Comparison of ENCODE assay signal across 8 cellular contexts in genomic region chr20:34824861-34825529, GRCh38. TPM values are rescaled to one million over a fixed set of nuclear protein-coding genes. Genes with fewer than 3 reads are reported as not detected.
DNase-seq lines count a peak whose midpoint lies in the region; ATAC-seq and TF ChIP-seq lines count a peak whose summit lies in the region.

No MANE protein-coding gene starts in this region.

- H3K27me3 Mint-ChIP-seq in neural crest cell (ENCODE audit: low read depth), result peaks cover 2% of the 10 kb centered on the region

- peak overlapping the region; percentile 99 for H3K4me3 Mint-ChIP-seq in neural crest cell

- H3K27me3 ChIP-seq in stomach, result no peaks in the 10 kb centered on the region

- no peaks in the 10 kb centered on the region for H3K9me3 ChIP-seq in stomach

- ATAC-seq in GM19328 (IDR thresholded peaks at IDR 0.05; ENCODE audit: unreplicated experiment) (peak; percentile 61), HG03469 (IDR thresholded peaks at IDR 0.05; ENCODE audit: unreplicated experiment) (peak; percentile 43)

- no peak for TF ChIP-seq CTCF in foreskin fibroblast (IDR thresholded peaks at IDR 0.05; ENCODE audit: low read depth, low read length)
- TF ChIP-seq CTCF in neural crest cell (conservative IDR thresholded peaks at IDR 0.05), result peak; percentile 27
- TF ChIP-seq CTCF in stomach (IDR thresholded peaks at IDR 0.05), result no peak

- peak in 12 of 14 donors; percentile 30 to 77 (median 58) for DNase-seq in C1 segment of cervical spinal cord (lab: John Stamatoyannopoulos, UW)
- peak; percentile 56 for DNase-seq in RPMI7951 (ENCODE audit: low read depth)
- peak; percentile 89 for DNase-seq in activated effector memory CD4-positive, alpha-beta T cell treated with anti-CD3 and anti-CD28 coated beads, Interleukin-2, amount 50 U/mL, for 16 hours
- peak; percentile 26 to 74 for DNase-seq in foreskin fibroblast
- DNase-seq in neural crest cell (ENCODE audit: low read depth, low spot score), result peak; percentile 59
- peak; percentile 61 for DNase-seq in stomach

- H3K4me1 ChIP-seq in stomach, result peaks cover 30 to 54% (median 42%) of the 10 kb centered on the region in 4 donors

- WGBS in stomach, 5 donors, result 0 to 2% (median 0%) methylated on average over 22 to 67 of the region's 67 CpGs

- H3K27ac ChIP-seq in stomach, result peak overlapping the region; percentile 85 to 99 (median 97)

- TF ChIP-seq POLR2A in stomach (IDR thresholded peaks at IDR 0.05), result no peak

- H3K9me3 Mint-ChIP-seq in neural crest cell, result no peaks in the 10 kb centered on the region

- H3K4me3 ChIP-seq in foreskin fibroblast (ENCODE audit: low read depth in 1 of 2, low read length in 2 of 2) (peak overlapping the region; percentile 84 to 99), stomach (peak overlapping the region; percentile 85 to 95 (median 92))

- no peak for TF ChIP-seq EP300 in stomach (IDR thresholded peaks at IDR 0.05)

- intact Hi-C loops in stomach (cut with DNase I; ENCODE audit: low total_unique reads), result no loop called here

- peak overlapping the region; percentile 99 for H3K27ac Mint-ChIP-seq in neural crest cell (ENCODE audit: unreplicated experiment)

- no peaks in the 10 kb centered on the region for H3K36me3 ChIP-seq in stomach

- H3K36me3 Mint-ChIP-seq in neural crest cell (ENCODE audit: low read depth), result peaks cover 7% of the 10 kb centered on the region

- H3K4me1 Mint-ChIP-seq in neural crest cell, result peaks cover 39% of the 10 kb centered on the region

RNA-seq across cellular contexts. Expression of gene NCOA6, which starts 0.5 kb away (rescaled TPM):
- total RNA-seq in RPMI7951 (2014; rRNA removed; shearing (Covaris generic)), result 9.1 and 10.9 TPM in 2 replicates
- total RNA-seq in neural crest cell, result 76.0 and 79.5 TPM in 2 replicates
- 10 to 100 TPM in 4 of 5 donors, 1 to 10 TPM in 1; 9.7 to 63.8 (median 29.2) TPM for total RNA-seq in stomach
- 10 to 100 TPM; 13.6 to 21.0 (median 15.2) TPM for polyA plus RNA-seq in stomach

RNA-seq across cellular contexts. Expression of gene GGT7, which starts 47.7 kb away (rescaled TPM):
- total RNA-seq in RPMI7951 (2014; rRNA removed; shearing (Covaris generic)), result 3.9 and 4.1 TPM in 2 replicates
- total RNA-seq in neural crest cell (64.1 and 67.7 TPM in 2 replicates), stomach (10 to 100 TPM; 10.5 to 29.0 (median 19.2) TPM)
- 10 to 100 TPM in 1 of 3 donors, 1 to 10 TPM in 2; 4.1 to 12.8 (median 8.4) TPM for polyA plus RNA-seq in stomach

RNA-seq across cellular contexts. Expression of gene ACSS2, which starts 51.4 kb away (rescaled TPM):
- total RNA-seq in RPMI7951 (2014; rRNA removed; shearing (Covaris generic)), result 46.1 and 48.2 TPM in 2 replicates
- total RNA-seq in neural crest cell (84.9 and 90.9 TPM in 2 replicates), stomach (1,000 to 10,000 TPM in 1 of 5 donors, 100 to 1,000 TPM in 3, 10 to 100 TPM in 1; 98.8 to 1,709 (median 162) TPM)
- polyA plus RNA-seq in stomach, result 100 to 1,000 TPM in 1 of 3 donors, 10 to 100 TPM in 2; 59.0 to 120 (median 68.5) TPM

Comparison
In these comparisons a context has a peak if more than half of its experiments do, and no peak if none do; other contexts are left out.
1. Peak in every context shown above with its lines: DNase-seq, ATAC-seq, H3K4me3 ChIP-seq and H3K27ac ChIP-seq.